ENCODE assay signal across 19 cellular contexts in the genomic region with DNA sequence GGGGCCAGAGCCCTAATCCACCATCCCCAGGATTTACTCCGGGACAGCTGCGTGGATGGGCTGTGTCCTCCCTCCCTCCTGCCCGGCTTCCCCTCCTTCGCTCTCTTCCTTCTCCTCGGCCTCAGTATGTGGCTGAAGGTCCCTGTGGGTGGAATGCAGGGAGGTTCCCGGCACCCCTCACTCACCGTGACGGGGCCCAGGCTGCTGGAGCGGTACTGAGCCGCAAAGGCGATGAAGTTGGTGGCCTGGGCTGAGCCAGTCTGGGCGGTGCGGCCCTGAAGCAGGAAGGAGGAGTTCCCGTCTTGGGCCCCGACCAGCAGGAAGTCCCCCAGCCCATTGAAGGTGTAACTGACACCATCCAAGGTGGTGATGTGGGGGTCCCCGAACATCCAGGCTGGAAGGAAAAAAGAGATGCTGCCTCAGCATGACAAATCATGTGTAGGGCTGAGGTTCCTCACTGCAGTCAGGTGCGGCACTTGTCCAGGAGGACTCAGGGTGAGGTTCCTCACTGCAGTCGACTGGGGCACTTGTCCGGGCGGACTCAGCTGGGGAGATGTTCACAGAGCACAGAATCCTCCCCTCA. TPM values are rescaled to one million over a fixed set of nuclear protein-coding genes. Genes with fewer than 3 reads are reported as not detected.
DNase-seq lines count a peak whose midpoint lies in the region; ATAC-seq, FAIRE-seq and TF ChIP-seq lines count a peak whose summit lies in the region.
"Had no signal": no experiment of that assay in that cellular context is flagged by ENCODE, and none has a peak within 500 bp of the region (broad histone marks: within the 10 kb centered on the region; RNA-seq: fewer than 3 reads in every experiment).

No MANE protein-coding gene starts in this region.

- no peaks in the 10 kb centered on the region for H3K36me3 ChIP-seq in neuronal stem cell (replicated peaks in 1 of 2; ENCODE audit: control insufficient read depth in 2 of 2, insufficient read depth in 2 of 2, low read length in 2 of 2)

- peak overlapping the region; percentile 85 for H3K18ac ChIP-seq in neuronal stem cell (ENCODE audit: low read length)

- no peak overlapping the region for H3K27ac ChIP-seq in neuronal stem cell (replicated peaks; ENCODE audit: low read length)

- no peak overlapping the region for H3K4me3 ChIP-seq in neuronal stem cell (ENCODE audit: low read length in 2 of 2)

- H3K27me3 Mint-ChIP-seq in WTC11 (ENCODE audit: low read depth): no peaks in the 10 kb centered on the region; the same call in 1 of the 2 replicates

- H3K79me1 ChIP-seq in neuronal stem cell (ENCODE audit: low read depth, low read length): peaks cover 2% of the 10 kb centered on the region

- no peak overlapping the region for H2BK120ac ChIP-seq in neuronal stem cell (ENCODE audit: low read depth, low read length)

- H3K27me3 ChIP-seq in neuronal stem cell (ENCODE audit: control insufficient read depth in 3 of 3, insufficient read depth in 3 of 3, low read depth in 1 of 3, low read length in 3 of 3): peaks cover 0 to 5% (median 0%) of the 10 kb centered on the region in 3 experiments

- no peak overlapping the region for H2BK12ac ChIP-seq in neuronal stem cell (ENCODE audit: low read length)

- H3K4me1 Mint-ChIP-seq in WTC11: peaks cover 3% of the 10 kb centered on the region; the same call in 1 of the 2 replicates
- H3K4me1 Mint-ChIP-seq: CD14-positive monocyte had no signal

- POLR2A ChIA-PET in WTC11 (lab: Charles Lee): no interaction called here

- H2BK5ac ChIP-seq in neuronal stem cell (ENCODE audit: low read length): peak overlapping the region; percentile 0

- no peak overlapping the region for H2AFZ ChIP-seq in neuronal stem cell (ENCODE audit: low read length)

- no peak overlapping the region for H3K9ac ChIP-seq in neuronal stem cell (ENCODE audit: low read depth, low read length, poor library complexity)

- peak overlapping the region; percentile 56 for H2AK5ac ChIP-seq in neuronal stem cell (ENCODE audit: low read depth, low read length)

- peak; percentile 26 for DNase-seq in activated CD4-positive, CD25-positive, alpha-beta regulatory T cell treated with anti-CD3 and anti-CD28 coated beads, Interleukin-2, amount 50 U/mL, for 72 hours
- DNase-seq in GM19239 (ENCODE audit: insufficient read length, low spot score) (peak; percentile 10), WTC11 (ENCODE audit: low spot score) (no peak), neuronal stem cell (ENCODE audit: low spot score) (no peak), NCI-H2227 treated with DMSO at 0.1 percent for 48 hours (lab: John Stamatoyannopoulos, UW) (no peak)
- DNase-seq in activated CD4-positive, alpha-beta T cell treated with anti-CD3 and anti-CD28 coated beads for 4 hours: no peak
- DNase-seq: GOT3, HFFc6, NCI-H1436 treated with DMSO at 0.1 percent for 48 hours, NCI-H2081 treated with DMSO at 0.1 percent for 48 hours, NCI-H345, NCI-H69, PC-3 had no signal

- no peak for FAIRE-seq in GM19239 (lab: Jason Lieb, UNC)
- FAIRE-seq: A204.1, GM18507, HTR-8/SVneo had no signal

- H3K23ac ChIP-seq in neuronal stem cell (ENCODE audit: low read depth, low read length, poor library complexity): no peak overlapping the region

- no peak overlapping the region for H3K4me3 Mint-ChIP-seq in WTC11
- H3K4me3 Mint-ChIP-seq: HFFc6 had no signal

- ATAC-seq in activated CD4-positive, CD25-positive, alpha-beta regulatory T cell treated with anti-CD3 and anti-CD28 coated beads, Interleukin-2, amount 50 U/mL, for 24 hours: no peak
- ATAC-seq in WTC11 (peak; percentile 42; the same call in 1 of the 2 replicates), GM21529 (IDR thresholded peaks at IDR 0.05; ENCODE audit: unreplicated experiment) (no peak)
- ATAC-seq: PC-3 had no signal

- H3K9me3 Mint-ChIP-seq in WTC11: peaks cover 3% of the 10 kb centered on the region; the same call in 1 of the 2 replicates

- no peak for TF ChIP-seq CTCF in WTC11 (IDR thresholded peaks at IDR 0.05)

- no peak overlapping the region; the same call in 1 of the 2 replicates for H3K27ac Mint-ChIP-seq in WTC11
- H3K27ac Mint-ChIP-seq: CD14-positive monocyte, HFFc6 had no signal

- H3K4me1 ChIP-seq in neuronal stem cell (ENCODE audit: control insufficient read depth in 2 of 2, insufficient read depth in 1 of 2, low read depth in 1 of 2, low read length in 2 of 2): no peaks in the 10 kb centered on the region

- no peak overlapping the region for H3K14ac ChIP-seq in neuronal stem cell (ENCODE audit: low read length)

- H3K36me3 Mint-ChIP-seq in WTC11: no peaks in the 10 kb centered on the region
- H3K36me3 Mint-ChIP-seq: CD14-positive monocyte had no signal

- H4K8ac ChIP-seq in neuronal stem cell (ENCODE audit: low read depth, low read length): no peak overlapping the region

- H4K91ac ChIP-seq in neuronal stem cell (ENCODE audit: low read depth, low read length, poor library complexity): no peak overlapping the region

- H2BK15ac ChIP-seq in neuronal stem cell (ENCODE audit: low read length): peak overlapping the region; percentile 37

- CTCF ChIA-PET in WTC11 (lab: Charles Lee): interaction anchor here (1.7 to 1.8 kb wide), 2 partner anchors 16 to 87 kb away, joined by 5 to 11 read pairs; no protein-coding TSS in a partner anchor

- H3K4me2 ChIP-seq in neuronal stem cell (ENCODE audit: insufficient read depth, low read length, poor library complexity, severe bottlenecking): no peak overlapping the region

- no CpG with 5 or more reads among the region's 20 CpGs for WGBS in neuronal stem cell (ENCODE audit: extremely low coverage in 2 of 2, insufficient read length in 2 of 2, insufficient replicate concordance in 1 of 2), 2 donors

- H3K4ac ChIP-seq in neuronal stem cell (ENCODE audit: low read length): no peak overlapping the region

- H3K9me3 ChIP-seq in neuronal stem cell (replicated peaks in 1 of 2; ENCODE audit: control insufficient read depth in 2 of 2, insufficient read depth in 1 of 2, low read depth in 1 of 2, low read length in 2 of 2): no peaks in the 10 kb centered on the region

TF ChIP-seq in WTC11, 78 proteins besides CTCF, POLR2A, EP300 and RAD21:
- TF ChIP-seq, protein P1, sequence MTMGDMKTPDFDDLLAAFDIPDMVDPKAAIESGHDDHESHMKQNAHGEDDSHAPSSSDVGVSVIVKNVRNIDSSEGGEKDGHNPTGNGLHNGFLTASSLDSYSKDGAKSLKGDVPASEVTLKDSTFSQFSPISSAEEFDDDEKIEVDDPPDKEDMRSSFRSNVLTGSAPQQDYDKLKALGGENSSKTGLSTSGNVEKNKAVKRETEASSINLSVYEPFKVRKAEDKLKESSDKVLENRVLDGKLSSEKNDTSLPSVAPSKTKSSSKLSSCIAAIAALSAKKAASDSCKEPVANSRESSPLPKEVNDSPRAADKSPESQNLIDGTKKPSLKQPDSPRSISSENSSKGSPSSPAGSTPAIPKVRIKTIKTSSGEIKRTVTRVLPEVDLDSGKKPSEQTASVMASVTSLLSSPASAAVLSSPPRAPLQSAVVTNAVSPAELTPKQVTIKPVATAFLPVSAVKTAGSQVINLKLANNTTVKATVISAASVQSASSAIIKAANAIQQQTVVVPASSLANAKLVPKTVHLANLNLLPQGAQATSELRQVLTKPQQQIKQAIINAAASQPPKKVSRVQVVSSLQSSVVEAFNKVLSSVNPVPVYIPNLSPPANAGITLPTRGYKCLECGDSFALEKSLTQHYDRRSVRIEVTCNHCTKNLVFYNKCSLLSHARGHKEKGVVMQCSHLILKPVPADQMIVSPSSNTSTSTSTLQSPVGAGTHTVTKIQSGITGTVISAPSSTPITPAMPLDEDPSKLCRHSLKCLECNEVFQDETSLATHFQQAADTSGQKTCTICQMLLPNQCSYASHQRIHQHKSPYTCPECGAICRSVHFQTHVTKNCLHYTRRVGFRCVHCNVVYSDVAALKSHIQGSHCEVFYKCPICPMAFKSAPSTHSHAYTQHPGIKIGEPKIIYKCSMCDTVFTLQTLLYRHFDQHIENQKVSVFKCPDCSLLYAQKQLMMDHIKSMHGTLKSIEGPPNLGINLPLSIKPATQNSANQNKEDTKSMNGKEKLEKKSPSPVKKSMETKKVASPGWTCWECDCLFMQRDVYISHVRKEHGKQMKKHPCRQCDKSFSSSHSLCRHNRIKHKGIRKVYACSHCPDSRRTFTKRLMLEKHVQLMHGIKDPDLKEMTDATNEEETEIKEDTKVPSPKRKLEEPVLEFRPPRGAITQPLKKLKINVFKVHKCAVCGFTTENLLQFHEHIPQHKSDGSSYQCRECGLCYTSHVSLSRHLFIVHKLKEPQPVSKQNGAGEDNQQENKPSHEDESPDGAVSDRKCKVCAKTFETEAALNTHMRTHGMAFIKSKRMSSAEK (CRISPR knock-in tag; IDR thresholded peaks at IDR 0.05; ENCODE audit: borderline replicate concordance): no peak
- TF ChIP-seq, protein P2, sequence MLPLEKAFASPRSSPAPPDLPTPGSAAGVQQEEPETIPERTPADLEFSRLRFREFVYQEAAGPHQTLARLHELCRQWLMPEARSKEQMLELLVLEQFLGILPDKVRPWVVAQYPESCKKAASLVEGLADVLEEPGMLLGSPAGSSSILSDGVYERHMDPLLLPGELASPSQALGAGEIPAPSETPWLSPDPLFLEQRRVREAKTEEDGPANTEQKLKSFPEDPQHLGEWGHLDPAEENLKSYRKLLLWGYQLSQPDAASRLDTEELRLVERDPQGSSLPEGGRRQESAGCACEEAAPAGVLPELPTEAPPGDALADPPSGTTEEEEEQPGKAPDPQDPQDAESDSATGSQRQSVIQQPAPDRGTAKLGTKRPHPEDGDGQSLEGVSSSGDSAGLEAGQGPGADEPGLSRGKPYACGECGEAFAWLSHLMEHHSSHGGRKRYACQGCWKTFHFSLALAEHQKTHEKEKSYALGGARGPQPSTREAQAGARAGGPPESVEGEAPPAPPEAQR (CRISPR knock-in tag; IDR thresholded peaks at IDR 0.05): no peak
- TF ChIP-seq SMAD4 (CRISPR knock-in tag; IDR thresholded peaks at IDR 0.05) (no peak), ZNF121 (CRISPR knock-in tag; IDR thresholded peaks at IDR 0.05) (no peak), FOXP1 (CRISPR knock-in tag; IDR thresholded peaks at IDR 0.05; ENCODE audit: borderline replicate concordance) (no peak), GRHL2 (CRISPR knock-in tag; IDR thresholded peaks at IDR 0.05; ENCODE audit: insufficient replicate concordance, severe bottlenecking) (no peak)

RNA-seq across cellular contexts. Expression of a gene that starts 42.6 kb away (rescaled TPM):
- 0.34 to 0.77 TPM (median 0.57 TPM) in 3 replicates for total RNA-seq in WTC11 (2021)
- 1.2 TPM for polyA plus RNA-seq in neuronal stem cell (2013, experiment 1 of 2)
- 1.3 TPM for polyA plus RNA-seq in neuronal stem cell (2013, experiment 2 of 2)
- polyA plus RNA-seq: CD14-positive monocyte had no signal

RNA-seq across cellular contexts. Expression of a gene that starts 48.4 kb away (rescaled TPM):
- 2.1 to 2.8 TPM (median 2.3 TPM) in 3 replicates for total RNA-seq in WTC11 (2021)
- 0.03 TPM for polyA plus RNA-seq in neuronal stem cell (2013, experiment 1 of 2)
- not detected for polyA plus RNA-seq in neuronal stem cell (2013, experiment 2 of 2)
- total RNA-seq: HFFc6, PC-3 had no signal
- polyA plus RNA-seq: CD14-positive monocyte had no signal

Comparison
In these comparisons a context has a peak if more than half of its experiments do, and no peak if none do; other contexts are left out.
1. DNase-seq: peak in activated CD4-positive, CD25-positive, alpha-beta regulatory T cell treated with anti-CD3 and anti-CD28 coated beads, Interleukin-2, amount 50 U/mL, for 72 hours (single experiment) and GM19239 (single experiment); none in WTC11 (single experiment), neuronal stem cell (single experiment), activated CD4-positive, alpha-beta T cell treated with anti-CD3 and anti-CD28 coated beads for 4 hours (0 of 2) and NCI-H2227 treated with DMSO at 0.1 percent for 48 hours (single experiment).